Comparison of ENCODE assay signal across 13 cellular contexts in the genomic region with DNA sequence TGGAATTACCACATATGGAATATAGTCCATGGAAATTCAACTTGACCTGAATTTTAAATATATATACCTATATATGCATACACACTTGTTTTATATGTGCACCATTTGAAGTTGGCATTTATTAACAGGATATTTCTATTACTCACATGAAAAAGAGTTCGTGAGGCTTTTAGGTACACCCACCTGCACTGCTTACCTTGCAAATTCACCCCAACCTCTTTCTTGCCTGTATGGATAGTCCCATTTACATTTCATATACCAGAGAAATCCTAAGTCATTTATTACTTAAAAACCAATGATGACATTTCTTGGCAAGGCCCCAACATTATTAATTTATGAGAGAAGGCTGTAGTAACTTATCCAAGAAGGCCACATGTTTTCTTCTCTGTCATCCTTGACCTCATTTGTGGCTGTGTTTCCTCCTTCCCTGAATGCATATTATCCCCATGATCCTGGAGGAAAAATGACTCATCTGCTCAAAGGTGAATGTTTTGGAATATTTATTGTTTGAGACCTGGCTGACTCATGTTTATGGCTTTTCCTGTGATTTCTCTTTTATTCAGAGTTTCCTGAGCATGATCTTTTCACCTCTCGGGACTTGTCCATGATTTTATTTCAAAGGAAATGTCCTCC.
A peak's percentile ranks its signal among the peaks of the same experiment; 100 is the strongest.
DNase-seq lines count a peak whose midpoint lies in the region; ATAC-seq, FAIRE-seq and TF ChIP-seq lines count a peak whose summit lies in the region.
"Had no signal": no experiment of that assay in that cellular context is flagged by ENCODE, and none has a peak within 500 bp of the region (broad histone marks: within the 10 kb centered on the region; RNA-seq: fewer than 3 reads in every experiment).

No MANE protein-coding gene starts in this region.

- H3K79me2 ChIP-seq in mammary epithelial cell (ENCODE audit: insufficient read depth, low read length): no peaks in the 10 kb centered on the region

- H4K20me1 ChIP-seq in mammary epithelial cell (ENCODE audit: insufficient read depth, low read length): no peaks in the 10 kb centered on the region

- CTCF ChIA-PET in mammary epithelial cell (lab: Charles Lee; ENCODE audit: low non-redundant PET): no interaction called here

- no peak overlapping the region for H3K4me3 ChIP-seq in mammary epithelial cell (replicated peaks in 1 of 3; ENCODE audit: insufficient read depth in 1 of 3, low read depth in 2 of 3, low read length in 3 of 3)
- H3K4me3 ChIP-seq in liver (ENCODE audit: low read depth in 1 of 3, low read length in 3 of 3): no peak overlapping the region
- H3K4me3 ChIP-seq: spleen had no signal

- H3K9me3 ChIP-seq in mammary epithelial cell (replicated peaks; ENCODE audit: insufficient read depth, low read length) (no peaks in the 10 kb centered on the region), liver (ENCODE audit: control insufficient read depth in 4 of 4, low read length in 3 of 4) (no peaks in the 10 kb centered on the region)
- H3K9me3 ChIP-seq: spleen had no signal

- ATAC-seq in GM18502 (IDR thresholded peaks at IDR 0.05; ENCODE audit: poor library complexity, unreplicated experiment) (no peak), GM21723 (IDR thresholded peaks at IDR 0.05; ENCODE audit: unreplicated experiment) (no peak)
- ATAC-seq: activated T-cell treated with anti-CD3 and anti-CD28 coated beads, Interleukin-2, amount 50 U/mL, for 4 hours had no signal

- H3K9ac ChIP-seq in mammary epithelial cell (ENCODE audit: insufficient read depth, low read length) (no peak overlapping the region), liver (ENCODE audit: low read depth in 1 of 2, low read length in 2 of 2) (no peak overlapping the region)

- DNase-seq in AG08395 (ENCODE audit: low spot score) (peak; percentile 77), HTR-8/SVneo (ENCODE audit: insufficient read length, low spot score) (peak; percentile 70), mammary epithelial cell (peak; percentile 94), germinal center (ENCODE audit: low spot score) (no peak), NCI-H2227 (lab: John Stamatoyannopoulos, UW; ENCODE audit: unreplicated experiment) (no peak)
- DNase-seq: activated T-cell treated with anti-CD3 and anti-CD28 coated beads, Interleukin-2, amount 50 U/mL, for 4 hours; CD4-positive, CD25-positive, alpha-beta regulatory T cell; effector CD4-positive, alpha-beta T cell; spleen; stimulated activated naive CD4-positive, alpha-beta T cell treated with Interleukin-2 at 50 U/mL for 16 hours had no signal

- H3K27ac ChIP-seq in mammary epithelial cell (ENCODE audit: insufficient read depth, low read depth, low read length): peak overlapping the region; percentile 79
- no peak overlapping the region for H3K27ac ChIP-seq in liver (ENCODE audit: low read depth in 1 of 2, low read length in 2 of 2)
- H3K27ac ChIP-seq: spleen had no signal

- BruUV-seq in mammary epithelial cell (replicated peaks; lab: Mats Ljungman, UMichigan): no TSS peak

- H3K27me3 ChIP-seq in mammary epithelial cell (ENCODE audit: insufficient read depth, low read length) (no peaks in the 10 kb centered on the region), liver (ENCODE audit: control insufficient read depth in 4 of 4, insufficient read depth in 4 of 4, low read length in 3 of 4) (peaks cover 0 to 3% (median 0%) of the 10 kb centered on the region in 4 donors)
- H3K27me3 ChIP-seq: spleen had no signal

- H2AFZ ChIP-seq in mammary epithelial cell (ENCODE audit: low read depth, low read length): no peak overlapping the region

- dilution Hi-C loops in mammary epithelial cell (cut with HindIII; ENCODE audit: low sequenced_read_pairs): no loop called here

- in situ Hi-C loops in mammary epithelial cell (cut with MboI; ENCODE audit: low sequenced_read_pairs in 2 of 2): loop anchor here in 1 of 2 donors (25.0 kb wide), 1 partner anchor 454 kb away; no protein-coding TSS in a partner anchor

- H3K4me2 ChIP-seq in mammary epithelial cell (ENCODE audit: insufficient read depth, low read depth, low read length): peak overlapping the region; percentile 55

- no peak for FAIRE-seq in HTR-8/SVneo (lab: Jason Lieb, UNC)

- no peak for TF ChIP-seq RAD21 in liver (IDR thresholded peaks at IDR 0.05)

- H3K36me3 ChIP-seq in mammary epithelial cell (ENCODE audit: insufficient read depth, low read length) (no peaks in the 10 kb centered on the region), liver (ENCODE audit: control insufficient read depth in 4 of 4, insufficient read depth in 3 of 4, low read depth in 1 of 4, low read length in 3 of 4) (no peaks in the 10 kb centered on the region)
- H3K36me3 ChIP-seq: spleen had no signal

- no peak for TF ChIP-seq CTCF in mammary epithelial cell (conservative IDR thresholded peaks at IDR 0.05 in 1 of 2, IDR thresholded peaks at IDR 0.05 in 1 of 2; ENCODE audit: extremely low read depth in 1 of 2, insufficient read depth in 1 of 2, low read depth in 1 of 2, low read length in 2 of 2)
- TF ChIP-seq CTCF in liver (IDR thresholded peaks at IDR 0.05; ENCODE audit: low read depth, low read length, missing input control): no peak

- H3K4me1 ChIP-seq in mammary epithelial cell (ENCODE audit: insufficient read depth, low read length) (peaks cover 32% of the 10 kb centered on the region), liver (ENCODE audit: control insufficient read depth in 4 of 4, insufficient read depth in 4 of 4, low read length in 3 of 4) (no peaks in the 10 kb centered on the region)

- intact Hi-C loops in mammary epithelial cell (cut with micrococcal nuclease): no loop called here

- 4% methylated on average over 2 of the region's 2 CpGs for WGBS in mammary epithelial cell (ENCODE audit: low coverage, missing lambda C conversion rate)
- 84% methylated on average over 2 of the region's 2 CpGs for WGBS in liver

TF ChIP-seq in liver, 16 proteins besides CTCF, POLR2A, EP300 and RAD21:
- TF ChIP-seq SP1 (IDR thresholded peaks at IDR 0.05) (no peak), FOXA2 (IDR thresholded peaks at IDR 0.05) (no peak), YY1 (IDR thresholded peaks at IDR 0.05) (no peak), RXRA (IDR thresholded peaks at IDR 0.05) (no peak), HNF4A (conservative IDR thresholded peaks at IDR 0.05) (peak in 1 of 2 donors; percentile 7), FOXA1 (IDR thresholded peaks at IDR 0.05) (no peak), HNF4G (IDR thresholded peaks at IDR 0.05) (no peak), JUND (IDR thresholded peaks at IDR 0.05) (peak; percentile 18 to 83), GABPA (IDR thresholded peaks at IDR 0.05 in 1 of 2, conservative IDR thresholded peaks at IDR 0.05 in 1 of 2) (no peak), EGR1 (IDR thresholded peaks at IDR 0.05; ENCODE audit: low read depth in 2 of 2) (no peak), TAF1 (conservative IDR thresholded peaks at IDR 0.05) (no peak), NR2F2 (IDR thresholded peaks at IDR 0.05) (peak; percentile 26)
- TF ChIP-seq, protein P1, sequence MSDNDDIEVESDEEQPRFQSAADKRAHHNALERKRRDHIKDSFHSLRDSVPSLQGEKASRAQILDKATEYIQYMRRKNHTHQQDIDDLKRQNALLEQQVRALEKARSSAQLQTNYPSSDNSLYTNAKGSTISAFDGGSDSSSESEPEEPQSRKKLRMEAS (IDR thresholded peaks at IDR 0.05): no peak
- TF ChIP-seq, protein P2, sequence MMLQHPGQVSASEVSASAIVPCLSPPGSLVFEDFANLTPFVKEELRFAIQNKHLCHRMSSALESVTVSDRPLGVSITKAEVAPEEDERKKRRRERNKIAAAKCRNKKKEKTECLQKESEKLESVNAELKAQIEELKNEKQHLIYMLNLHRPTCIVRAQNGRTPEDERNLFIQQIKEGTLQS (IDR thresholded peaks at IDR 0.05): no peak
- TF ChIP-seq, protein P3, sequence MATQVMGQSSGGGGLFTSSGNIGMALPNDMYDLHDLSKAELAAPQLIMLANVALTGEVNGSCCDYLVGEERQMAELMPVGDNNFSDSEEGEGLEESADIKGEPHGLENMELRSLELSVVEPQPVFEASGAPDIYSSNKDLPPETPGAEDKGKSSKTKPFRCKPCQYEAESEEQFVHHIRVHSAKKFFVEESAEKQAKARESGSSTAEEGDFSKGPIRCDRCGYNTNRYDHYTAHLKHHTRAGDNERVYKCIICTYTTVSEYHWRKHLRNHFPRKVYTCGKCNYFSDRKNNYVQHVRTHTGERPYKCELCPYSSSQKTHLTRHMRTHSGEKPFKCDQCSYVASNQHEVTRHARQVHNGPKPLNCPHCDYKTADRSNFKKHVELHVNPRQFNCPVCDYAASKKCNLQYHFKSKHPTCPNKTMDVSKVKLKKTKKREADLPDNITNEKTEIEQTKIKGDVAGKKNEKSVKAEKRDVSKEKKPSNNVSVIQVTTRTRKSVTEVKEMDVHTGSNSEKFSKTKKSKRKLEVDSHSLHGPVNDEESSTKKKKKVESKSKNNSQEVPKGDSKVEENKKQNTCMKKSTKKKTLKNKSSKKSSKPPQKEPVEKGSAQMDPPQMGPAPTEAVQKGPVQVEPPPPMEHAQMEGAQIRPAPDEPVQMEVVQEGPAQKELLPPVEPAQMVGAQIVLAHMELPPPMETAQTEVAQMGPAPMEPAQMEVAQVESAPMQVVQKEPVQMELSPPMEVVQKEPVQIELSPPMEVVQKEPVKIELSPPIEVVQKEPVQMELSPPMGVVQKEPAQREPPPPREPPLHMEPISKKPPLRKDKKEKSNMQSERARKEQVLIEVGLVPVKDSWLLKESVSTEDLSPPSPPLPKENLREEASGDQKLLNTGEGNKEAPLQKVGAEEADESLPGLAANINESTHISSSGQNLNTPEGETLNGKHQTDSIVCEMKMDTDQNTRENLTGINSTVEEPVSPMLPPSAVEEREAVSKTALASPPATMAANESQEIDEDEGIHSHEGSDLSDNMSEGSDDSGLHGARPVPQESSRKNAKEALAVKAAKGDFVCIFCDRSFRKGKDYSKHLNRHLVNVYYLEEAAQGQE (IDR thresholded peaks at IDR 0.05): no peak
- TF ChIP-seq, protein P4, sequence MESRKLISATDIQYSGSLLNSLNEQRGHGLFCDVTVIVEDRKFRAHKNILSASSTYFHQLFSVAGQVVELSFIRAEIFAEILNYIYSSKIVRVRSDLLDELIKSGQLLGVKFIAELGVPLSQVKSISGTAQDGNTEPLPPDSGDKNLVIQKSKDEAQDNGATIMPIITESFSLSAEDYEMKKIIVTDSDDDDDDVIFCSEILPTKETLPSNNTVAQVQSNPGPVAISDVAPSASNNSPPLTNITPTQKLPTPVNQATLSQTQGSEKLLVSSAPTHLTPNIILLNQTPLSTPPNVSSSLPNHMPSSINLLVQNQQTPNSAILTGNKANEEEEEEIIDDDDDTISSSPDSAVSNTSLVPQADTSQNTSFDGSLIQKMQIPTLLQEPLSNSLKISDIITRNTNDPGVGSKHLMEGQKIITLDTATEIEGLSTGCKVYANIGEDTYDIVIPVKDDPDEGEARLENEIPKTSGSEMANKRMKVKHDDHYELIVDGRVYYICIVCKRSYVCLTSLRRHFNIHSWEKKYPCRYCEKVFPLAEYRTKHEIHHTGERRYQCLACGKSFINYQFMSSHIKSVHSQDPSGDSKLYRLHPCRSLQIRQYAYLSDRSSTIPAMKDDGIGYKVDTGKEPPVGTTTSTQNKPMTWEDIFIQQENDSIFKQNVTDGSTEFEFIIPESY (IDR thresholded peaks at IDR 0.05): no peak

Comparison
In these comparisons a context has a peak if more than half of its experiments do, and no peak if none do; other contexts are left out.
1. DNase-seq: peak in AG08395 (single experiment), HTR-8/SVneo (single experiment) and mammary epithelial cell (single experiment); none in germinal center (single experiment) and NCI-H2227 (single experiment).